19 cellular contexts compared by ENCODE assay signal in the genomic region with DNA sequence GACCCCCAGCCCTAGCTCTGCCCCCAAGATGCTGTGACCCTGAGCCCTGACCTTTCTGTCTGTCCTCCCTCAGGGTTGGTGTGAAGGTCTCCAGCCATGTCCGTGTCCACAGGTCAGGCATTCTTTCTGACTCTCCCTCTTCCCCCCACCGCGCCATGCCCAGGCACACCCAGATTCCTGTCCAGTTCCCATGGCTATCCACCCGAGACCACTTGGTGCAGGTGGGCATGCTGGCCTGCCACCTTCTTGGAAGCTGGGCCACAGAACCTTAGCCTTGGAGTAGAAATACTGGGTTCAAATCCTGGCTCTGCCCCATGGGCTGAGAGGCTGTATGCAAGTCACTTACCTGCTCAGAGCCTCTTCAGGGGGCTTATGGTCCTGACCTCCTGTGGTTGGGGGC. TPM values are rescaled to one million over a fixed set of nuclear protein-coding genes. Genes with fewer than 3 reads are reported as not detected.
DNase-seq lines count a peak whose midpoint lies in the region; ATAC-seq, FAIRE-seq and TF ChIP-seq lines count a peak whose summit lies in the region.
"Had no signal": no experiment of that assay in that cellular context is flagged by ENCODE, and none has a peak within 500 bp of the region (broad histone marks: within the 10 kb centered on the region; RNA-seq: fewer than 3 reads in every experiment).

No MANE protein-coding gene starts in this region.

- no TSS peak for BruUV-seq in HepG2 (replicated peaks; lab: Mats Ljungman, UMichigan)

- DNase-seq in HepG2 (ENCODE audit: low spot score): no peak
- DNase-seq in right lobe of liver: no peak
- DNase-seq in WERI-Rb-1: no peak
- DNase-seq in upper lobe of left lung: no peak
- DNase-seq in NCI-H226: no peak
- DNase-seq in SW480 (ENCODE audit: low spot score): no peak
- DNase-seq in GM10248 (ENCODE audit: extremely low spot score): no peak
- DNase-seq: activated T-cell treated with anti-CD3 and anti-CD28 coated beads, Interleukin-2, amount 50 U/mL, for 72 hours; dorsolateral prefrontal cortex; GDM1; head of caudate nucleus; immature natural killer cell; left ventricle myocardium superior; NCI-H524; SK-N-SH; stimulated activated CD8-positive, alpha-beta memory T cell treated with anti-CD3 and anti-CD28 coated beads, Interleukin-4, amount 100 ng/mL, for 48 hours had no signal

- intact Hi-C loops in HepG2 (cut with micrococcal nuclease; ENCODE audit: unreplicated experiment): loop anchor here (5.0 kb wide), 1 partner anchor 53 kb away; the partner anchor contains the start of gene CATSPERZ
- intact Hi-C loops in right lobe of liver (cut with DNase I): no loop called here

- no peak for FAIRE-seq in HepG2 (lab: Jason Lieb, UNC)

- H3K4me2 ChIP-seq in HepG2 (ENCODE audit: low read depth, low read length): peak overlapping the region; percentile 100
- H3K4me2 ChIP-seq: SK-N-SH had no signal

- TF ChIP-seq CTCF in HepG2 (CRISPR knock-in tag; IDR thresholded peaks at IDR 0.05) (no peak), right lobe of liver (IDR thresholded peaks at IDR 0.05) (no peak), WERI-Rb-1 (IDR thresholded peaks at IDR 0.05; ENCODE audit: low read depth, low read length) (no peak), upper lobe of left lung (IDR thresholded peaks at IDR 0.05) (no peak), GM10248 (IDR thresholded peaks at IDR 0.05; ENCODE audit: control extremely low read depth, extremely low read depth, low read depth, missing control alignments) (no peak)

- H3K9me3 ChIP-seq in HepG2 (ENCODE audit: low read length): no peaks in the 10 kb centered on the region
- no peaks in the 10 kb centered on the region for H3K9me3 ChIP-seq in right lobe of liver
- no peaks in the 10 kb centered on the region for H3K9me3 ChIP-seq in WERI-Rb-1 (ENCODE audit: severe bottlenecking)
- no peaks in the 10 kb centered on the region for H3K9me3 ChIP-seq in iPS-18a (ENCODE audit: control insufficient read depth, low read depth, low read length)
- no peaks in the 10 kb centered on the region for H3K9me3 ChIP-seq in upper lobe of left lung
- H3K9me3 ChIP-seq: ascending aorta, SK-N-SH had no signal

- CTCF ChIA-PET in HepG2 (lab: Yijun Ruan, JAX; ENCODE audit: low intra/inter-chr PET ratio, low total read pairs) (no interaction called here), GM10248 (lab: Yijun Ruan, JAX) (interaction anchor here (0.9 to 4.6 kb wide), 6 partner anchors 13 to 54 kb away, joined by 4 to 134 read pairs (median 17); partner anchors contain the start of genes CATSPERZ, ESRRA and FERMT3)

- POLR2A ChIA-PET in HepG2 (lab: Yijun Ruan, JAX): interaction anchor here (1.4 to 8.3 kb wide), 4 partner anchors 19 to 69 kb away, joined by 3 to 113 read pairs (median 12); partner anchors contain the start of genes PRDX5 and TRMT112
- POLR2A ChIA-PET in GM10248 (lab: Yijun Ruan, JAX): interaction anchor here (0.6 kb wide), 1 partner anchor 21 kb away, joined by 3 read pairs; no protein-coding TSS in a partner anchor

- in situ Hi-C loops in HepG2 (cut with HindIII; ENCODE audit: extremely low pct_ligation_motif_present, low pct_unique_long_range_greater_than_20kb): no loop called here

- H3K4me1 ChIP-seq in HepG2 (ENCODE audit: insufficient read depth, low read length) (peaks cover 62% of the 10 kb centered on the region), right lobe of liver (peaks cover 0 to 27% (median 12%) of the 10 kb centered on the region in 4 donors), iPS-18a (ENCODE audit: control insufficient read depth, low read depth, low read length) (peaks cover 36% of the 10 kb centered on the region), upper lobe of left lung (peaks cover 41 to 63% (median 49%) of the 10 kb centered on the region in 4 donors)

- TF ChIP-seq POLR2A in HepG2 (IDR thresholded peaks at IDR 0.05; ENCODE audit: insufficient read depth in 1 of 2, low read depth in 2 of 2, low read length in 2 of 2): no peak
- TF ChIP-seq POLR2A in right lobe of liver (IDR thresholded peaks at IDR 0.05): no peak
- TF ChIP-seq POLR2A in upper lobe of left lung (IDR thresholded peaks at IDR 0.05): no peak

- no peak overlapping the region for H3K27ac ChIP-seq in HepG2 (ENCODE audit: extremely low read length, insufficient read depth, low read length)
- H3K27ac ChIP-seq in right lobe of liver: no peak overlapping the region
- peak overlapping the region; percentile 44 for H3K27ac ChIP-seq in WERI-Rb-1
- peak overlapping the region; percentile 82 for H3K27ac ChIP-seq in iPS-18a (ENCODE audit: low read length)
- H3K27ac ChIP-seq in upper lobe of left lung: no peak overlapping the region
- H3K27ac ChIP-seq: ascending aorta, dorsolateral prefrontal cortex had no signal

- peaks cover 0 to 3% of the 10 kb centered on the region in 2 experiments; a peak in 1 of 5 replicates for H3K36me3 ChIP-seq in HepG2 (replicated peaks in 1 of 2; ENCODE audit: control insufficient read depth in 1 of 2, insufficient read depth in 2 of 2, low read length in 2 of 2)
- no peaks in the 10 kb centered on the region for H3K36me3 ChIP-seq in right lobe of liver
- peaks cover 18% of the 10 kb centered on the region for H3K36me3 ChIP-seq in WERI-Rb-1
- H3K36me3 ChIP-seq in iPS-18a (ENCODE audit: control insufficient read depth, low read depth, low read length): peaks cover 4% of the 10 kb centered on the region
- H3K36me3 ChIP-seq in upper lobe of left lung: peaks cover 0 to 4% (median 2%) of the 10 kb centered on the region in 4 donors

- peaks cover 20% of the 10 kb centered on the region for H3K79me2 ChIP-seq in HepG2 (ENCODE audit: insufficient read depth, low read length)

- H3K9ac ChIP-seq in HepG2 (ENCODE audit: insufficient read depth, low read depth, low read length): no peak overlapping the region
- peak overlapping the region; percentile 25 for H3K9ac ChIP-seq in iPS-18a (ENCODE audit: low read length)
- H3K9ac ChIP-seq: SK-N-SH had no signal

- WGBS in HepG2 (ENCODE audit: low lambda C conversion rate): 49% methylated on average over 4 of the region's 4 CpGs
- WGBS in right lobe of liver (ENCODE audit: insufficient coverage, low coverage, low lambda C conversion rate, missing lambda C conversion rate): 60% methylated on average over 1 of the region's 4 CpGs
- WGBS in upper lobe of left lung, 2 donors: 96 to 97% methylated on average over 3 to 4 of the region's 4 CpGs

- no peak overlapping the region for H2AFZ ChIP-seq in HepG2 (ENCODE audit: low read length)

- no peaks in the 10 kb centered on the region; a peak in 1 of 5 replicates for H3K27me3 ChIP-seq in HepG2 (ENCODE audit: control insufficient read depth in 1 of 2, insufficient read depth in 2 of 2, low read length in 2 of 2)
- H3K27me3 ChIP-seq in right lobe of liver: no peaks in the 10 kb centered on the region
- no peaks in the 10 kb centered on the region for H3K27me3 ChIP-seq in WERI-Rb-1 (ENCODE audit: insufficient read depth, low read depth, severe bottlenecking)
- no peaks in the 10 kb centered on the region for H3K27me3 ChIP-seq in iPS-18a (ENCODE audit: control insufficient read depth, insufficient read depth, low read length)
- no peaks in the 10 kb centered on the region for H3K27me3 ChIP-seq in upper lobe of left lung
- H3K27me3 ChIP-seq: ascending aorta, dorsolateral prefrontal cortex had no signal

- ATAC-seq in HepG2 (no peak), right lobe of liver (no peak), upper lobe of left lung (ENCODE audit: low FRiP score in 2 of 2) (no peak)
- ATAC-seq: activated T-cell treated with anti-CD3 and anti-CD28 coated beads, Interleukin-2, amount 50 U/mL, for 72 hours; GM12878; left ventricle myocardium superior had no signal

- H3K4me3 ChIP-seq in HepG2 (replicated peaks in 1 of 3; ENCODE audit: insufficient read depth in 1 of 3, low read depth in 2 of 3, low read length in 3 of 3) (peak overlapping the region in 1 of 3 experiments; percentile 89; a peak in 1 of 6 replicates), right lobe of liver (no peak overlapping the region), WERI-Rb-1 (ENCODE audit: low read depth, low read length) (no peak overlapping the region), iPS-18a (ENCODE audit: low read length) (peak overlapping the region; percentile 94), upper lobe of left lung (no peak overlapping the region)
- H3K4me3 ChIP-seq: ascending aorta, dorsolateral prefrontal cortex, GM12878 had no signal

- TF ChIP-seq EP300 in HepG2 (IDR thresholded peaks at IDR 0.05; ENCODE audit: low read depth in 2 of 2, low read length in 2 of 2): no peak
- TF ChIP-seq EP300 in HepG2 (CRISPR knock-in tag; IDR thresholded peaks at IDR 0.05; ENCODE audit: borderline replicate concordance): no peak
- TF ChIP-seq EP300 in upper lobe of left lung (IDR thresholded peaks at IDR 0.05): no peak

- TF ChIP-seq RAD21 in HepG2 (CRISPR knock-in tag; IDR thresholded peaks at IDR 0.05): no peak

- H4K20me1 ChIP-seq in HepG2 (ENCODE audit: insufficient read depth, low read length): no peaks in the 10 kb centered on the region

RNA-seq across cellular contexts. Expression of gene PLCB3, which starts 2.3 kb away (rescaled TPM):
- 11.0 and 13.8 TPM in 2 replicates for total RNA-seq in HepG2 (2016; rRNA removed; fragmentation: Illumina TruSeq; extraction: Trizol)
- total RNA-seq in HepG2 (2016; cell fraction: cytosol; rRNA removed; fragmentation: Illumina TruSeq; extraction: Trizol; ENCODE audit: low read depth): 1.0 and 1.3 TPM in 2 replicates
- total RNA-seq in HepG2 (2016; cell fraction: insoluble cytoplasmic fraction; rRNA removed; fragmentation: Illumina TruSeq; extraction: Trizol): 8.3 and 13.7 TPM in 2 replicates
- total RNA-seq in HepG2 (2016; cell fraction: membrane; rRNA removed; fragmentation: Illumina TruSeq; extraction: Trizol): 4.1 and 4.8 TPM in 2 replicates
- 10.2 and 12.9 TPM in 2 replicates for total RNA-seq in HepG2 (2016; cell fraction: nucleus; rRNA removed; fragmentation: Illumina TruSeq; extraction: Trizol)
- polyA plus RNA-seq in HepG2 (2011; rRNA removed): 7.5 and 9.0 TPM in 2 replicates
- polyA plus RNA-seq in HepG2 (2011; cell fraction: cytosol; rRNA removed): 4.0 and 5.1 TPM in 2 replicates
- polyA plus RNA-seq in HepG2 (2011; cell fraction: nucleus; rRNA removed): 41.8 and 57.9 TPM in 2 replicates
- 4.3 TPM in 2 replicates for polyA plus RNA-seq in HepG2 (2012)
- polyA plus RNA-seq in HepG2 (2016; cell fraction: cytosol; fragmentation: Illumina TruSeq; extraction: Trizol; ENCODE audit: low read depth): 0.59 and 0.66 TPM in 2 replicates
- polyA plus RNA-seq in HepG2 (2016; cell fraction: insoluble cytoplasmic fraction; fragmentation: Illumina TruSeq; extraction: Trizol; ENCODE audit: low read depth): 7.0 and 8.7 TPM in 2 replicates
- polyA plus RNA-seq in HepG2 (2016; cell fraction: membrane; fragmentation: Illumina TruSeq; extraction: Trizol; ENCODE audit: low read depth): 1.6 and 1.9 TPM in 2 replicates
- 30.9 and 31.3 TPM in 2 replicates for polyA plus RNA-seq in HepG2 (2016; cell fraction: nucleus; fragmentation: Illumina TruSeq; extraction: Trizol; ENCODE audit: insufficient read depth, low read depth)
- 16.2 and 72.0 TPM in 2 replicates for polyA minus RNA-seq in HepG2 (2011; rRNA and poly(A)+ RNA removed; ENCODE audit: low replicate concordance)
- 6.0 and 9.0 TPM in 2 replicates for polyA minus RNA-seq in HepG2 (2011; cell fraction: cytosol; rRNA and poly(A)+ RNA removed)
- 7.6 and 9.8 TPM in 2 replicates for polyA minus RNA-seq in HepG2 (2011; cell fraction: nucleus; rRNA and poly(A)+ RNA removed)
- total RNA-seq in right lobe of liver: 1 to 10 TPM; 5.4 to 8.0 (median 6.7) TPM
- 10 to 100 TPM; 19.5 to 55.5 (median 30.3) TPM for total RNA-seq in upper lobe of left lung

RNA-seq across cellular contexts. Expression of gene PPP1R14B, which starts 2.3 kb away (rescaled TPM):
- total RNA-seq in HepG2 (2016; rRNA removed; fragmentation: Illumina TruSeq; extraction: Trizol) (120 and 148 TPM in 2 replicates), right lobe of liver (10 to 100 TPM; 34.1 to 90.3 (median 49.7) TPM), upper lobe of left lung (100 to 1,000 TPM in 1 of 6 donors, 10 to 100 TPM in 5; 51.4 to 118 (median 60.3) TPM)
- total RNA-seq in HepG2 (2016; cell fraction: cytosol; rRNA removed; fragmentation: Illumina TruSeq; extraction: Trizol; ENCODE audit: low read depth): 601 and 608 TPM in 2 replicates
- total RNA-seq in HepG2 (2016; cell fraction: insoluble cytoplasmic fraction; rRNA removed; fragmentation: Illumina TruSeq; extraction: Trizol): 105 and 157 TPM in 2 replicates
- total RNA-seq in HepG2 (2016; cell fraction: membrane; rRNA removed; fragmentation: Illumina TruSeq; extraction: Trizol): 455 and 460 TPM in 2 replicates
- total RNA-seq in HepG2 (2016; cell fraction: nucleus; rRNA removed; fragmentation: Illumina TruSeq; extraction: Trizol): 61.8 and 68.9 TPM in 2 replicates
- polyA plus RNA-seq in HepG2 (2011; rRNA removed): 110 and 111 TPM in 2 replicates
- polyA plus RNA-seq in HepG2 (2011; cell fraction: cytosol; rRNA removed): 95.7 and 131 TPM in 2 replicates
- polyA plus RNA-seq in HepG2 (2011; cell fraction: nucleus; rRNA removed): 65.2 and 70.2 TPM in 2 replicates
- polyA plus RNA-seq in HepG2 (2012): 85.4 and 91.2 TPM in 2 replicates
- 679 and 681 TPM in 2 replicates for polyA plus RNA-seq in HepG2 (2016; cell fraction: cytosol; fragmentation: Illumina TruSeq; extraction: Trizol; ENCODE audit: low read depth)
- 111 and 115 TPM in 2 replicates for polyA plus RNA-seq in HepG2 (2016; cell fraction: insoluble cytoplasmic fraction; fragmentation: Illumina TruSeq; extraction: Trizol; ENCODE audit: low read depth)
- polyA plus RNA-seq in HepG2 (2016; cell fraction: membrane; fragmentation: Illumina TruSeq; extraction: Trizol; ENCODE audit: low read depth): 417 and 441 TPM in 2 replicates
- polyA plus RNA-seq in HepG2 (2016; cell fraction: nucleus; fragmentation: Illumina TruSeq; extraction: Trizol; ENCODE audit: insufficient read depth, low read depth): 105 and 136 TPM in 2 replicates
- 28.2 and 115 TPM in 2 replicates for polyA minus RNA-seq in HepG2 (2011; rRNA and poly(A)+ RNA removed; ENCODE audit: low replicate concordance)
- polyA minus RNA-seq in HepG2 (2011; cell fraction: cytosol; rRNA and poly(A)+ RNA removed): 27.3 and 27.5 TPM in 2 replicates
- polyA minus RNA-seq in HepG2 (2011; cell fraction: nucleus; rRNA and poly(A)+ RNA removed): 10.6 and 13.1 TPM in 2 replicates

RNA-seq across cellular contexts. Expression of gene FKBP2, which starts 8.1 kb away (rescaled TPM):
- total RNA-seq in HepG2 (2016; rRNA removed; fragmentation: Illumina TruSeq; extraction: Trizol): 29.4 and 53.3 TPM in 2 replicates
- 18.2 and 19.3 TPM in 2 replicates for total RNA-seq in HepG2 (2016; cell fraction: cytosol; rRNA removed; fragmentation: Illumina TruSeq; extraction: Trizol; ENCODE audit: low read depth)
- 32.3 and 56.4 TPM in 2 replicates for total RNA-seq in HepG2 (2016; cell fraction: insoluble cytoplasmic fraction; rRNA removed; fragmentation: Illumina TruSeq; extraction: Trizol)
- 18.4 and 23.6 TPM in 2 replicates for total RNA-seq in HepG2 (2016; cell fraction: membrane; rRNA removed; fragmentation: Illumina TruSeq; extraction: Trizol)
- 36.5 and 38.1 TPM in 2 replicates for total RNA-seq in HepG2 (2016; cell fraction: nucleus; rRNA removed; fragmentation: Illumina TruSeq; extraction: Trizol)
- polyA plus RNA-seq in HepG2 (2011; rRNA removed): 30.1 and 36.0 TPM in 2 replicates
- polyA plus RNA-seq in HepG2 (2011; cell fraction: cytosol; rRNA removed): 43.4 and 54.7 TPM in 2 replicates
- 26.7 and 33.6 TPM in 2 replicates for polyA plus RNA-seq in HepG2 (2011; cell fraction: nucleus; rRNA removed)
- 49.8 and 55.5 TPM in 2 replicates for polyA plus RNA-seq in HepG2 (2012)
- 23.8 and 29.7 TPM in 2 replicates for polyA plus RNA-seq in HepG2 (2016; cell fraction: cytosol; fragmentation: Illumina TruSeq; extraction: Trizol; ENCODE audit: low read depth)
- polyA plus RNA-seq in HepG2 (2016; cell fraction: insoluble cytoplasmic fraction; fragmentation: Illumina TruSeq; extraction: Trizol; ENCODE audit: low read depth): 44.0 and 46.7 TPM in 2 replicates
- 22.8 and 23.9 TPM in 2 replicates for polyA plus RNA-seq in HepG2 (2016; cell fraction: membrane; fragmentation: Illumina TruSeq; extraction: Trizol; ENCODE audit: low read depth)
- polyA plus RNA-seq in HepG2 (2016; cell fraction: nucleus; fragmentation: Illumina TruSeq; extraction: Trizol; ENCODE audit: insufficient read depth, low read depth): 104 and 111 TPM in 2 replicates
- polyA minus RNA-seq in HepG2 (2011; rRNA and poly(A)+ RNA removed; ENCODE audit: low replicate concordance): 21.5 and 47.8 TPM in 2 replicates
- polyA minus RNA-seq in HepG2 (2011; cell fraction: cytosol; rRNA and poly(A)+ RNA removed): 13.1 and 15.1 TPM in 2 replicates
- 5.5 and 7.8 TPM in 2 replicates for polyA minus RNA-seq in HepG2 (2011; cell fraction: nucleus; rRNA and poly(A)+ RNA removed)
- total RNA-seq in right lobe of liver: 100 to 1,000 TPM in 1 of 6 experiments, 10 to 100 TPM in 5; 49.4 to 108 (median 66.7) TPM
- total RNA-seq in upper lobe of left lung: 100 to 1,000 TPM in 1 of 6 donors, 10 to 100 TPM in 5; 40.9 to 132 (median 63.1) TPM

RNA-seq across cellular contexts. Expression of gene VEGFB, which starts 14.7 kb away (rescaled TPM):
- total RNA-seq in HepG2 (2016; rRNA removed; fragmentation: Illumina TruSeq; extraction: Trizol): 10.1 and 11.3 TPM in 2 replicates
- total RNA-seq in HepG2 (2016; cell fraction: cytosol; rRNA removed; fragmentation: Illumina TruSeq; extraction: Trizol; ENCODE audit: low read depth): 33.3 and 36.0 TPM in 2 replicates
- 7.7 and 10.8 TPM in 2 replicates for total RNA-seq in HepG2 (2016; cell fraction: insoluble cytoplasmic fraction; rRNA removed; fragmentation: Illumina TruSeq; extraction: Trizol)
- 38.1 and 42.4 TPM in 2 replicates for total RNA-seq in HepG2 (2016; cell fraction: membrane; rRNA removed; fragmentation: Illumina TruSeq; extraction: Trizol)
- 6.0 and 7.4 TPM in 2 replicates for total RNA-seq in HepG2 (2016; cell fraction: nucleus; rRNA removed; fragmentation: Illumina TruSeq; extraction: Trizol)
- polyA plus RNA-seq in HepG2 (2011; rRNA removed): 9.0 and 10.8 TPM in 2 replicates
- polyA plus RNA-seq in HepG2 (2011; cell fraction: cytosol; rRNA removed): 6.4 and 7.2 TPM in 2 replicates
- polyA plus RNA-seq in HepG2 (2011; cell fraction: nucleus; rRNA removed): 14.7 and 17.2 TPM in 2 replicates
- 40.4 and 54.0 TPM in 2 replicates for polyA plus RNA-seq in HepG2 (2012)
- polyA plus RNA-seq in HepG2 (2016; cell fraction: cytosol; fragmentation: Illumina TruSeq; extraction: Trizol; ENCODE audit: low read depth): 75.5 and 81.3 TPM in 2 replicates
- polyA plus RNA-seq in HepG2 (2016; cell fraction: insoluble cytoplasmic fraction; fragmentation: Illumina TruSeq; extraction: Trizol; ENCODE audit: low read depth): 19.0 and 24.4 TPM in 2 replicates
- polyA plus RNA-seq in HepG2 (2016; cell fraction: membrane; fragmentation: Illumina TruSeq; extraction: Trizol; ENCODE audit: low read depth): 73.2 and 75.8 TPM in 2 replicates
- 29.2 and 36.6 TPM in 2 replicates for polyA plus RNA-seq in HepG2 (2016; cell fraction: nucleus; fragmentation: Illumina TruSeq; extraction: Trizol; ENCODE audit: insufficient read depth, low read depth)
- polyA minus RNA-seq in HepG2 (2011; rRNA and poly(A)+ RNA removed; ENCODE audit: low replicate concordance): 8.3 and 8.6 TPM in 2 replicates
- 9.6 and 10.8 TPM in 2 replicates for polyA minus RNA-seq in HepG2 (2011; cell fraction: cytosol; rRNA and poly(A)+ RNA removed)
- polyA minus RNA-seq in HepG2 (2011; cell fraction: nucleus; rRNA and poly(A)+ RNA removed): 2.8 and 3.7 TPM in 2 replicates
- total RNA-seq in right lobe of liver: 10 to 100 TPM in 5 of 6 experiments, 1 to 10 TPM in 1; 7.5 to 33.2 (median 16.6) TPM
- 100 to 1,000 TPM in 3 of 6 donors, 10 to 100 TPM in 3; 25.1 to 171 (median 124) TPM for total RNA-seq in upper lobe of left lung

RNA-seq across cellular contexts. Expression of gene DNAJC4, which starts 18.7 kb away (rescaled TPM):
- total RNA-seq in HepG2 (2016; rRNA removed; fragmentation: Illumina TruSeq; extraction: Trizol) (7.1 and 10.3 TPM in 2 replicates), right lobe of liver (10 to 100 TPM; 14.6 to 27.6 (median 21.4) TPM), upper lobe of left lung (10 to 100 TPM; 25.0 to 52.0 (median 39.2) TPM)
- total RNA-seq in HepG2 (2016; cell fraction: cytosol; rRNA removed; fragmentation: Illumina TruSeq; extraction: Trizol; ENCODE audit: low read depth): 28.3 and 35.6 TPM in 2 replicates
- total RNA-seq in HepG2 (2016; cell fraction: insoluble cytoplasmic fraction; rRNA removed; fragmentation: Illumina TruSeq; extraction: Trizol): 6.3 and 10.4 TPM in 2 replicates
- total RNA-seq in HepG2 (2016; cell fraction: membrane; rRNA removed; fragmentation: Illumina TruSeq; extraction: Trizol): 28.1 and 29.9 TPM in 2 replicates
- total RNA-seq in HepG2 (2016; cell fraction: nucleus; rRNA removed; fragmentation: Illumina TruSeq; extraction: Trizol): 5.2 and 8.8 TPM in 2 replicates
- polyA plus RNA-seq in HepG2 (2011; rRNA removed): 60.8 and 70.9 TPM in 2 replicates
- polyA plus RNA-seq in HepG2 (2011; cell fraction: cytosol; rRNA removed): 33.5 and 51.1 TPM in 2 replicates
- 73.5 and 95.2 TPM in 2 replicates for polyA plus RNA-seq in HepG2 (2011; cell fraction: nucleus; rRNA removed)
- polyA plus RNA-seq in HepG2 (2012): 39.4 and 41.6 TPM in 2 replicates
- polyA plus RNA-seq in HepG2 (2016; cell fraction: cytosol; fragmentation: Illumina TruSeq; extraction: Trizol; ENCODE audit: low read depth): 106 and 114 TPM in 2 replicates
- 22.4 and 29.3 TPM in 2 replicates for polyA plus RNA-seq in HepG2 (2016; cell fraction: insoluble cytoplasmic fraction; fragmentation: Illumina TruSeq; extraction: Trizol; ENCODE audit: low read depth)
- polyA plus RNA-seq in HepG2 (2016; cell fraction: membrane; fragmentation: Illumina TruSeq; extraction: Trizol; ENCODE audit: low read depth): 95.1 and 103 TPM in 2 replicates
- polyA plus RNA-seq in HepG2 (2016; cell fraction: nucleus; fragmentation: Illumina TruSeq; extraction: Trizol; ENCODE audit: insufficient read depth, low read depth): 38.2 and 42.5 TPM in 2 replicates
- 22.4 and 24.1 TPM in 2 replicates for polyA minus RNA-seq in HepG2 (2011; rRNA and poly(A)+ RNA removed; ENCODE audit: low replicate concordance)
- polyA minus RNA-seq in HepG2 (2011; cell fraction: cytosol; rRNA and poly(A)+ RNA removed): 10.7 and 10.8 TPM in 2 replicates
- polyA minus RNA-seq in HepG2 (2011; cell fraction: nucleus; rRNA and poly(A)+ RNA removed): 6.1 and 7.1 TPM in 2 replicates

Comparison
In these comparisons a context has a peak if more than half of its experiments do, and no peak if none do; other contexts are left out.
1. H3K27ac ChIP-seq: peak in WERI-Rb-1 (single experiment) and iPS-18a (single experiment); none in HepG2 (single experiment), right lobe of liver (0 of 3) and upper lobe of left lung (0 of 4).